Comparison of ENCODE assay signal across 10 cellular contexts in genomic region chr19:16372065-16372915, GRCh38. TPM values are rescaled to one million over a fixed set of nuclear protein-coding genes. Genes with fewer than 3 reads are reported as not detected.
DNase-seq lines count a peak whose midpoint lies in the region; ATAC-seq and TF ChIP-seq lines count a peak whose summit lies in the region.
"Had no signal": no experiment of that assay in that cellular context is flagged by ENCODE, and none has a peak within 500 bp of the region (broad histone marks: within the 10 kb centered on the region; RNA-seq: fewer than 3 reads in every experiment).

No MANE protein-coding gene starts in this region.

- TF ChIP-seq POLR2A in gastroesophageal sphincter (IDR thresholded peaks at IDR 0.05) (no peak), upper lobe of left lung (IDR thresholded peaks at IDR 0.05) (no peak)

- TF ChIP-seq EP300 in gastroesophageal sphincter (IDR thresholded peaks at IDR 0.05) (no peak), upper lobe of left lung (IDR thresholded peaks at IDR 0.05) (no peak)

- H3K36me3 ChIP-seq in cardiac muscle cell (peaks cover 2% of the 10 kb centered on the region), gastroesophageal sphincter (peaks cover 0 to 55% of the 10 kb centered on the region in 2 donors), upper lobe of left lung (peaks cover 0 to 26% (median 14%) of the 10 kb centered on the region in 4 donors)

- no peak overlapping the region for H3K4me3 ChIP-seq in cardiac muscle cell
- no peak overlapping the region for H3K4me3 ChIP-seq in gastroesophageal sphincter
- no peak overlapping the region for H3K4me3 ChIP-seq in upper lobe of left lung

- H3K27me3 ChIP-seq in cardiac muscle cell, result no peaks in the 10 kb centered on the region
- H3K27me3 ChIP-seq in gastroesophageal sphincter, result no peaks in the 10 kb centered on the region
- no peaks in the 10 kb centered on the region for H3K27me3 ChIP-seq in upper lobe of left lung

- 79 to 93% methylated on average over 3 to 11 of the region's 17 CpGs for WGBS in gastroesophageal sphincter (ENCODE audit: low coverage in 1 of 2), 2 donors
- WGBS in upper lobe of left lung, 2 donors, result 77 to 82% methylated on average over 7 to 17 of the region's 17 CpGs

- no peak for TF ChIP-seq CTCF in cardiac muscle cell (IDR thresholded peaks at IDR 0.05; ENCODE audit: low read depth, low read length)
- TF ChIP-seq CTCF in gastroesophageal sphincter (IDR thresholded peaks at IDR 0.05), result no peak
- TF ChIP-seq CTCF in upper lobe of left lung (IDR thresholded peaks at IDR 0.05), result no peak

- intact Hi-C loops in left cardiac atrium (cut with DNase I), result no loop called here

- DNase-seq in cardiac muscle cell (ENCODE audit: low read depth in 1 of 2, low spot score in 1 of 2) (no peak), left cardiac atrium (no peak), upper lobe of left lung (no peak), HuH-7 (ENCODE audit: low spot score) (no peak), COLO829 (ENCODE audit: low spot score) (no peak), NCI-H1436 treated with DMSO at 0.1 percent for 48 hours (lab: John Stamatoyannopoulos, UW) (no peak)

- H3K4me1 ChIP-seq in cardiac muscle cell (ENCODE audit: low read depth) (peaks cover 13% of the 10 kb centered on the region), gastroesophageal sphincter (peaks cover 0 to 61% (median 34%) of the 10 kb centered on the region in 3 donors), upper lobe of left lung (peaks cover 62 to 80% (median 73%) of the 10 kb centered on the region in 4 donors)

- H3K27ac ChIP-seq in cardiac muscle cell (peak overlapping the region; percentile 61), gastroesophageal sphincter (peak overlapping the region in 3 of 4 donors; percentile 31 to 75 (median 62)), upper lobe of left lung (peak overlapping the region; percentile 51 to 82 (median 71))
- H3K27ac ChIP-seq: epithelial cell of prostate, RWPE1 had no signal

- ATAC-seq in left cardiac atrium (no peak), HG03432 (IDR thresholded peaks at IDR 0.05; ENCODE audit: unreplicated experiment) (peak; percentile 2), gastroesophageal sphincter (no peak), upper lobe of left lung (ENCODE audit: low FRiP score in 2 of 2) (no peak)

- no peaks in the 10 kb centered on the region for H3K9me3 ChIP-seq in cardiac muscle cell (ENCODE audit: low read depth)
- no peaks in the 10 kb centered on the region for H3K9me3 ChIP-seq in gastroesophageal sphincter
- H3K9me3 ChIP-seq in upper lobe of left lung, result no peaks in the 10 kb centered on the region

RNA-seq across cellular contexts. Expression of gene KLF2, which starts 47.7 kb away (rescaled TPM):
- total RNA-seq in cardiac muscle cell, result 7.8 and 13.4 TPM in 2 replicates
- polyA plus RNA-seq in cardiac muscle cell, result 10.9 and 12.1 TPM in 2 replicates
- 10 to 100 TPM; 66.4 to 77.5 TPM for total RNA-seq in left cardiac atrium
- total RNA-seq in gastroesophageal sphincter, result 10 to 100 TPM; 29.4 to 40.0 (median 34.9) TPM
- 100 to 1,000 TPM in 2 of 6 donors, 10 to 100 TPM in 4; 26.2 to 298 (median 75.8) TPM for total RNA-seq in upper lobe of left lung
